ENCODE assay signal across 1 cellular context in the genomic region with DNA sequence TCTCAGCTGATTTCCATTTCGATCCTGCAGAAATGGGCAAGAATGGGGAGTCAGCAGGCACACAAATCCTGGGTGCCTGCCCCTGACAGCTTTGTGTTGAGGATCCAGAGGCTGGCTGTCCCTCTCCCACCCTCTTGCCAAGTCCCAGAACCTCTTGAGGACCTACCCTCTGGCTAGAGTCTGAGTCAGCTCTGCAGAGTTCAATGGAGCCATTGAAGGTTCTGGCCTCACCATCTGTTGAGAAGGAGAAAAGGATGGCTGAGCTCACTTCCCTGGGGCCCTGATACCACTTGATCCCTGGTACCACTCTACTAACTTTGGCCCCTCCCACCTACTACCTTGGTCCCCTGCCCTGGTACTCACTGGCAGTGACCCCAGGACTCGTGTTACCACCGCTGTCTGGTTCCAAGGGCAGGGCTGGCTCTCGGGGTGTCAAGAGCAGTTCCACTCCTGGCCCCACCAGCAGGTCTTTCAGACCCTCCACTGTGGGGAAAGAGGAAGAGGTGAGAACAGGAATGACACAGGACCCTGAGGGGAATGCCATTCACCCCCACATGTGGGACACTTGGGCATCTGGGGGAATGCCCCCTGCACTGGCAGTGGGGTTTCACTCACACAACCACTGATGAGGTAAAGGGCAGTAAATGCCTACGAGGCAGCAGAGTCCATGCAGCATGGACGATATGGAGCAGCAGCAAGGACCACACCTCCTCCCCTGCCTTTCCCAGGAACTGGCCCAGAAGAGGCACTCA.
TF ChIP-seq lines count a peak whose summit lies in the region.

No MANE protein-coding gene starts in this region.

TF ChIP-seq in GM12878, 131 proteins besides CTCF, POLR2A, EP300 and RAD21:
- TF ChIP-seq SPI1 (IDR thresholded peaks at IDR 0.05; ENCODE audit: borderline replicate concordance, insufficient read depth, low read depth, low read length) (no peak), RCOR1 (conservative IDR thresholded peaks at IDR 0.05; ENCODE audit: low read depth, low read length) (no peak), KDM1A (IDR thresholded peaks at IDR 0.05; ENCODE audit: borderline replicate concordance) (no peak), ASH2L (IDR thresholded peaks at IDR 0.05; ENCODE audit: borderline replicate concordance, low read depth) (no peak), ZZZ3 (IDR thresholded peaks at IDR 0.05; ENCODE audit: control insufficient read depth, insufficient read length, low read depth) (no peak), RUNX3 (IDR thresholded peaks at IDR 0.05; ENCODE audit: low read length) (no peak)
